ENCODE assay signal across 20 cellular contexts in genomic region chr16:11372924-11373306, GRCh38. TPM values are rescaled to one million over a fixed set of nuclear protein-coding genes. Genes with fewer than 3 reads are reported as not detected.
A peak's percentile ranks its signal among the peaks of the same experiment; 100 is the strongest.
DNase-seq lines count a peak whose midpoint lies in the region; ATAC-seq and TF ChIP-seq lines count a peak whose summit lies in the region.
"Had no signal": no experiment of that assay in that cellular context is flagged by ENCODE, and none has a peak within 500 bp of the region (broad histone marks: within the 10 kb centered on the region; RNA-seq: fewer than 3 reads in every experiment).

No MANE protein-coding gene starts in this region.

- no peak overlapping the region for H3K23ac ChIP-seq in IMR-90 (ENCODE audit: low read depth, low read length)

- H2AFZ ChIP-seq in IMR-90 (replicated peaks; ENCODE audit: low read length, poor library complexity), result no peak overlapping the region
- H2AFZ ChIP-seq: PC-9 had no signal

- H3K27ac ChIP-seq in IMR-90 (ENCODE audit: insufficient read depth, low read length) (no peak overlapping the region), thyroid gland (no peak overlapping the region)
- H3K27ac ChIP-seq: HL-60, PC-9, SJCRH30 had no signal

- dilution Hi-C loops in IMR-90 (cut with HindIII; ENCODE audit: low sequenced_read_pairs, unreplicated experiment), result no loop called here

- TF ChIP-seq CTCF in IMR-90 (conservative IDR thresholded peaks at IDR 0.05; ENCODE audit: low read depth, low read length) (no peak), nephron progenitor cell (IDR thresholded peaks at IDR 0.05) (no peak), thyroid gland (IDR thresholded peaks at IDR 0.05) (no peak)

- peaks cover 5% of the 10 kb centered on the region for H3K4me1 Mint-ChIP-seq in activated CD8-positive, alpha-beta memory T cell treated with anti-CD3 and anti-CD28 coated beads, Interleukin-2, amount 10 ng/mL, durations not matched to agents 7 days and 5 days
- H3K4me1 Mint-ChIP-seq in nephron progenitor cell, result peaks cover 49% of the 10 kb centered on the region

- H3K4me1 ChIP-seq in IMR-90 (ENCODE audit: control insufficient read depth, insufficient read depth, low read length), result peaks cover 6% of the 10 kb centered on the region
- peaks cover 0 to 8% of the 10 kb centered on the region in 2 donors for H3K4me1 ChIP-seq in thyroid gland

- no TSS peak for BruUV-seq in IMR-90 (replicated peaks; lab: Mats Ljungman, UMichigan)

- H4K5ac ChIP-seq in IMR-90 (ENCODE audit: low read depth, low read length), result 0 out of 2 replicates have a peak overlapping the region, but pooled peaks have one; percentile 17

- H3K27me3 Mint-ChIP-seq in activated CD8-positive, alpha-beta memory T cell treated with anti-CD3 and anti-CD28 coated beads, Interleukin-2, amount 10 ng/mL, durations not matched to agents 7 days and 5 days, result peaks cover 7% of the 10 kb centered on the region
- peaks cover 3% of the 10 kb centered on the region for H3K27me3 Mint-ChIP-seq in nephron progenitor cell (ENCODE audit: low read depth, poor library complexity)
- H3K27me3 Mint-ChIP-seq: B cell; CD4-positive, alpha-beta memory T cell had no signal

- no peak for TF ChIP-seq POLR2A in IMR-90 (IDR thresholded peaks at IDR 0.05; ENCODE audit: low read depth, low read length)
- TF ChIP-seq POLR2A in thyroid gland (IDR thresholded peaks at IDR 0.05), result no peak

- no peaks in the 10 kb centered on the region for H4K20me1 ChIP-seq in IMR-90 (ENCODE audit: insufficient read depth, low read length)

- no peak overlapping the region for H4K91ac ChIP-seq in IMR-90 (ENCODE audit: insufficient read depth, low read depth, low read length)

- H3K27me3 ChIP-seq in IMR-90 (ENCODE audit: control insufficient read depth, insufficient read depth, low read length) (no peaks in the 10 kb centered on the region), thyroid gland (no peaks in the 10 kb centered on the region)
- H3K27me3 ChIP-seq: SJCRH30 had no signal

- H3K27ac Mint-ChIP-seq in activated CD8-positive, alpha-beta memory T cell treated with anti-CD3 and anti-CD28 coated beads, Interleukin-2, amount 10 ng/mL, durations not matched to agents 7 days and 5 days, result peak overlapping the region; percentile 17
- H3K27ac Mint-ChIP-seq in nephron progenitor cell, result no peak overlapping the region
- H3K27ac Mint-ChIP-seq: CD4-positive, alpha-beta memory T cell; HFFc6 had no signal

- H3K4ac ChIP-seq in IMR-90 (ENCODE audit: low read depth, low read length), result no peak overlapping the region

- no peaks in the 10 kb centered on the region for H3K79me1 ChIP-seq in IMR-90 (ENCODE audit: low read depth in 1 of 2, low read length in 2 of 2)

- CTCF ChIA-PET in activated CD8-positive, alpha-beta memory T cell treated with anti-CD3 and anti-CD28 coated beads, Interleukin-2, amount 10 ng/mL, durations not matched to agents 7 days and 5 days (lab: Charles Lee), result interaction anchor here (1.0 to 3.9 kb wide), 13 partner anchors 19 to 419 kb away, joined by 3 to 28 read pairs (median 4); partner anchors contain the start of gene SOCS1
- CTCF ChIA-PET in IMR-90 (lab: Yijun Ruan, JAX), result interaction anchor here (1.2 to 1.6 kb wide), 2 partner anchors 9 to 117 kb away, joined by 3 to 5 read pairs; partner anchors contain the start of gene SOCS1

- H3K36me3 Mint-ChIP-seq in activated CD8-positive, alpha-beta memory T cell treated with anti-CD3 and anti-CD28 coated beads, Interleukin-2, amount 10 ng/mL, durations not matched to agents 7 days and 5 days, result no peaks in the 10 kb centered on the region
- H3K36me3 Mint-ChIP-seq in nephron progenitor cell (ENCODE audit: low read depth), result no peaks in the 10 kb centered on the region
- H3K36me3 Mint-ChIP-seq: CD4-positive, alpha-beta memory T cell; IgD-negative memory B cell had no signal

- no peaks in the 10 kb centered on the region for H3K9me1 ChIP-seq in IMR-90 (ENCODE audit: insufficient read depth, low read length)

- TF ChIP-seq RAD21 in IMR-90 (IDR thresholded peaks at IDR 0.05; ENCODE audit: low read length), result no peak

- H3K18ac ChIP-seq in IMR-90 (ENCODE audit: low read depth, low read length), result no peak overlapping the region

- H3K9me3 ChIP-seq in IMR-90 (ENCODE audit: control insufficient read depth, insufficient read depth, low read length) (no peaks in the 10 kb centered on the region), thyroid gland (no peaks in the 10 kb centered on the region)
- H3K9me3 ChIP-seq: SJCRH30 had no signal

- no peak overlapping the region for H3K4me3 Mint-ChIP-seq in activated CD8-positive, alpha-beta memory T cell treated with anti-CD3 and anti-CD28 coated beads, Interleukin-2, amount 10 ng/mL, durations not matched to agents 7 days and 5 days
- peak overlapping the region; percentile 47 for H3K4me3 Mint-ChIP-seq in nephron progenitor cell
- H3K4me3 Mint-ChIP-seq: B cell; CD4-positive, alpha-beta memory T cell; HFFc6 had no signal

- H3K36me3 ChIP-seq in IMR-90 (ENCODE audit: control insufficient read depth, insufficient read depth, low read length), result no peaks in the 10 kb centered on the region
- no peaks in the 10 kb centered on the region for H3K36me3 ChIP-seq in thyroid gland
- H3K36me3 ChIP-seq: SJCRH30 had no signal

- DNase-seq in activated CD8-positive, alpha-beta memory T cell treated with anti-CD3 and anti-CD28 coated beads, Interleukin-2, amount 10 ng/mL, durations not matched to agents 7 days and 5 days, result no peak
- no peak for DNase-seq in activated CD8-positive, alpha-beta memory T cell treated with anti-CD3 and anti-CD28 coated beads, Interleukin-2, amount 50 U/mL, for 4 hours
- DNase-seq in IMR-90 (no peak), nephron progenitor cell (no peak), thyroid gland (peak; percentile 37 to 42), cerebellum (ENCODE audit: low spot score) (no peak), T-helper 1 cell (no peak)
- no peak for DNase-seq in stimulated activated CD4-positive, alpha-beta T cell treated with anti-CD3 and anti-CD28 coated beads, Interleukin-4, amount 100 ng/mL, for 4 hours
- DNase-seq: CD4-positive, alpha-beta memory T cell; DMS53; HFFc6; Karpas-422; NCI-H1417 treated with DMSO at 0.1 percent for 48 hours; NCI-H1930; NCI-H526; SJCRH30 had no signal

- H3K9me3 Mint-ChIP-seq in activated CD8-positive, alpha-beta memory T cell treated with anti-CD3 and anti-CD28 coated beads, Interleukin-2, amount 10 ng/mL, durations not matched to agents 7 days and 5 days (ENCODE audit: low read depth), result no peaks in the 10 kb centered on the region
- H3K9me3 Mint-ChIP-seq in nephron progenitor cell, result no peaks in the 10 kb centered on the region
- H3K9me3 Mint-ChIP-seq: CD4-positive, alpha-beta memory T cell; HFFc6; IgD-negative memory B cell had no signal

- no peak overlapping the region for H3K4me2 ChIP-seq in IMR-90 (ENCODE audit: low read depth, low read length)
- H3K4me2 ChIP-seq: PC-9 had no signal

- H2AK5ac ChIP-seq in IMR-90 (ENCODE audit: low read depth, low read length), result peak overlapping the region; percentile 1; the same call in 1 of the 2 replicates

- no peak overlapping the region for H3K14ac ChIP-seq in IMR-90 (replicated peaks; ENCODE audit: low read depth, low read length)

- H4K8ac ChIP-seq in IMR-90 (ENCODE audit: low read depth in 2 of 2, low read length in 2 of 2), result no peak overlapping the region

- no peak overlapping the region for H2BK20ac ChIP-seq in IMR-90 (ENCODE audit: low read depth, low read length)

- H2BK15ac ChIP-seq in IMR-90 (ENCODE audit: low read depth, low read length), result no peak overlapping the region

- intact Hi-C loops in IMR-90 (cut with micrococcal nuclease) (no loop called here), thyroid gland (cut with DNase I) (no loop called here)

- no peak for ATAC-seq in activated CD8-positive, alpha-beta memory T cell treated with anti-CD3 and anti-CD28 coated beads, Interleukin-2, amount 10 ng/mL, durations not matched to agents 7 days and 5 days
- no peak for ATAC-seq in IMR-90 (ENCODE audit: low read depth)

- no peak overlapping the region for H3K4me3 ChIP-seq in IMR-90 (ENCODE audit: insufficient read depth, low read depth, low read length)
- H3K4me3 ChIP-seq in thyroid gland (replicated peaks in 1 of 3), result no peak overlapping the region
- H3K4me3 ChIP-seq: PC-9, SJCRH30 had no signal

- H3K9ac ChIP-seq in IMR-90 (ENCODE audit: low read depth, low read length), result no peak overlapping the region

- no peak overlapping the region for H2BK5ac ChIP-seq in IMR-90 (ENCODE audit: low read depth, low read length, poor library complexity, severe bottlenecking)

- H2AK9ac ChIP-seq in IMR-90 (replicated peaks; ENCODE audit: low read depth, low read length, poor library complexity), result no peak overlapping the region

- no peak overlapping the region for H3K56ac ChIP-seq in IMR-90 (ENCODE audit: extremely low read depth, insufficient read depth, low read length)

- H2BK120ac ChIP-seq in IMR-90 (ENCODE audit: low read depth, low read length), result no peak overlapping the region

- no CpG with 5 or more reads among the region's 4 CpGs for WGBS in IMR-90 (ENCODE audit: extremely low coverage in 2 of 2, insufficient read length in 1 of 2), 2 experiments
- WGBS in thyroid gland, 2 donors, result 58 to 64% methylated on average over 3 to 4 of the region's 4 CpGs

- POLR2A ChIA-PET in IMR-90 (lab: Charles Lee; ENCODE audit: unreplicated experiment), result no interaction called here

- in situ Hi-C loops in IMR-90 (cut with MboI; ENCODE audit: low sequenced_read_pairs), result no loop called here

TF ChIP-seq in IMR-90, 13 proteins besides CTCF, POLR2A, EP300 and RAD21 (continues in another document):
- TF ChIP-seq MXI1 (IDR thresholded peaks at IDR 0.05; ENCODE audit: borderline replicate concordance, low read depth, low read length) (no peak), FOS (IDR thresholded peaks at IDR 0.05; ENCODE audit: low read depth, low read length) (no peak), CEBPB (IDR thresholded peaks at IDR 0.05; ENCODE audit: low read depth, low read length) (no peak), NFE2L2 (IDR thresholded peaks at IDR 0.05; ENCODE audit: low read depth, low read length) (no peak), BHLHE40 (IDR thresholded peaks at IDR 0.05; ENCODE audit: low read depth, low read length) (no peak), CHD1 (IDR thresholded peaks at IDR 0.05; ENCODE audit: low read depth, low read length) (no peak)

RNA-seq across cellular contexts. Expression of gene RMI2, which starts 27.7 kb away (rescaled TPM):
- 10 to 100 TPM; 65.9 to 70.4 TPM for total RNA-seq in activated CD8-positive, alpha-beta memory T cell treated with anti-CD3 and anti-CD28 coated beads, Interleukin-2, amount 10 ng/mL, durations not matched to agents 7 days and 5 days
- total RNA-seq in IMR-90 (2012; rRNA removed), result 3.2 and 5.8 TPM in 2 replicates
- 4.0 and 5.6 TPM in 2 replicates for polyA plus RNA-seq in IMR-90 (2012; rRNA removed)
- 1.7 and 3.8 TPM in 2 replicates for polyA plus RNA-seq in IMR-90 (2012; cell fraction: cytosol; rRNA removed)
- polyA plus RNA-seq in IMR-90 (2012; cell fraction: nucleus; rRNA removed; ENCODE audit: low replicate concordance), result 1.4 and 3.8 TPM in 2 replicates
- 1 to 10 TPM in 3 of 4 donors, not detected in 1; 2.5 to 2.8 (median 2.6) TPM for total RNA-seq in thyroid gland
- total RNA-seq in cerebellum, result 7.2 TPM

Comparison
In these comparisons a context has a peak if more than half of its experiments do, and no peak if none do; other contexts are left out.
1. DNase-seq: peak in thyroid gland (2 of 2); none in activated CD8-positive, alpha-beta memory T cell treated with anti-CD3 and anti-CD28 coated beads, Interleukin-2, amount 10 ng/mL, durations not matched to agents 7 days and 5 days (single experiment), activated CD8-positive, alpha-beta memory T cell treated with anti-CD3 and anti-CD28 coated beads, Interleukin-2, amount 50 U/mL, for 4 hours (single experiment), IMR-90 (single experiment), nephron progenitor cell (single experiment), cerebellum (single experiment), stimulated activated CD4-positive, alpha-beta T cell treated with anti-CD3 and anti-CD28 coated beads, Interleukin-4, amount 100 ng/mL, for 4 hours (0 of 2) and T-helper 1 cell (0 of 5).